ENCODE assay signal across 9 cellular contexts in genomic region chr2:28252308-28252707, GRCh38.
DNase-seq lines count a peak whose midpoint lies in the region; ATAC-seq and TF ChIP-seq lines count a peak whose summit lies in the region.
"Had no signal": no experiment of that assay in that cellular context is flagged by ENCODE, and none has a peak within 500 bp of the region (broad histone marks: within the 10 kb centered on the region; RNA-seq: fewer than 3 reads in every experiment).

No MANE protein-coding gene starts in this region.

- no peaks in the 10 kb centered on the region for H3K9me3 Mint-ChIP-seq in natural killer cell treated with Interleukin-12 subunit alpha and Interleukin-12 subunit beta and Interleukin-15 and Interleukin-18, amount 100 ng/mL, for 72 hours

- H3K79me2 ChIP-seq in KMS-11 (ENCODE audit: insufficient read depth, low read depth) = no peaks in the 10 kb centered on the region
- no peaks in the 10 kb centered on the region for H3K79me2 ChIP-seq in smooth muscle cell (ENCODE audit: low read depth)

- ATAC-seq in GM18909 (IDR thresholded peaks at IDR 0.05; ENCODE audit: poor library complexity, unreplicated experiment) = peak; percentile 78
- peak; percentile 85 for ATAC-seq in GM21737 (IDR thresholded peaks at IDR 0.05; ENCODE audit: unreplicated experiment)
- peak; percentile 91 to 93 for ATAC-seq in natural killer cell treated with Interleukin-12 subunit alpha and Interleukin-12 subunit beta and Interleukin-15 and Interleukin-18, amount 100 ng/mL, for 72 hours
- ATAC-seq in heart right ventricle = no peak

- H2AFZ ChIP-seq in KMS-11 (ENCODE audit: low read depth) = 0 out of 2 replicates have a peak overlapping the region, but pooled peaks have one; percentile 15
- H2AFZ ChIP-seq in smooth muscle cell (ENCODE audit: low read depth) = no peak overlapping the region

- peak overlapping the region; percentile 56 for H3K4me3 ChIP-seq in KMS-11 (IDR thresholded peaks at IDR 0.05; ENCODE audit: insufficient read depth, low read depth, low read length)
- H3K4me3 ChIP-seq in lower leg skin (ENCODE audit: low read depth, poor library complexity, severe bottlenecking) = no peak overlapping the region
- H3K4me3 ChIP-seq in smooth muscle cell = no peak overlapping the region
- no peak overlapping the region for H3K4me3 ChIP-seq in heart right ventricle

- H3K27ac ChIP-seq in KMS-11 (peak overlapping the region; percentile 45; the same call in 1 of the 2 replicates), smooth muscle cell (ENCODE audit: low read depth) (no peak overlapping the region), heart right ventricle (peak overlapping the region in 1 of 10 donors; percentile 44)

- peaks cover 35% of the 10 kb centered on the region for H3K4me1 ChIP-seq in KMS-11 (ENCODE audit: low read depth, poor library complexity, severe bottlenecking)
- no peaks in the 10 kb centered on the region for H3K4me1 ChIP-seq in smooth muscle cell (ENCODE audit: low read depth)
- H3K4me1 ChIP-seq in heart right ventricle = peaks cover 5 to 12% (median 7%) of the 10 kb centered on the region in 9 donors

- no peaks in the 10 kb centered on the region for H4K20me1 ChIP-seq in KMS-11 (ENCODE audit: insufficient read depth)
- no peaks in the 10 kb centered on the region for H4K20me1 ChIP-seq in smooth muscle cell (ENCODE audit: low read depth)

- H3K4me1 Mint-ChIP-seq in natural killer cell treated with Interleukin-12 subunit alpha and Interleukin-12 subunit beta and Interleukin-15 and Interleukin-18, amount 100 ng/mL, for 72 hours (ENCODE audit: low read depth in 2 of 2) = peaks cover 37 to 47% of the 10 kb centered on the region in 2 donors

- peak overlapping the region; percentile 85 for H3K4me3 Mint-ChIP-seq in natural killer cell treated with Interleukin-12 subunit alpha and Interleukin-12 subunit beta and Interleukin-15 and Interleukin-18, amount 100 ng/mL, for 72 hours

- no peak for TF ChIP-seq POLR2A in lower leg skin (IDR thresholded peaks at IDR 0.05)

- H3F3A ChIP-seq in smooth muscle cell (ENCODE audit: low read depth) = peaks cover 6% of the 10 kb centered on the region

- TF ChIP-seq CTCF in KMS-11 (conservative IDR thresholded peaks at IDR 0.05; ENCODE audit: low read depth, low read length) (no peak), lower leg skin (IDR thresholded peaks at IDR 0.05) (no peak), smooth muscle cell (IDR thresholded peaks at IDR 0.05; ENCODE audit: borderline replicate concordance, insufficient read depth, poor library complexity, severe bottlenecking) (no peak), heart right ventricle (IDR thresholded peaks at IDR 0.05) (no peak)

- H3K36me3 ChIP-seq in KMS-11 (ENCODE audit: insufficient read depth) (no peaks in the 10 kb centered on the region), smooth muscle cell (ENCODE audit: low read depth) (no peaks in the 10 kb centered on the region), heart right ventricle (peaks cover 0 to 9% (median 0%) of the 10 kb centered on the region in 9 donors)

- no peaks in the 10 kb centered on the region for H3K27me3 ChIP-seq in KMS-11 (ENCODE audit: insufficient read depth, low read depth)
- no peaks in the 10 kb centered on the region for H3K27me3 ChIP-seq in smooth muscle cell (ENCODE audit: low read depth)
- no peaks in the 10 kb centered on the region for H3K27me3 ChIP-seq in heart right ventricle

- H3K9me3 ChIP-seq in smooth muscle cell (replicated peaks; ENCODE audit: low read depth) = no peaks in the 10 kb centered on the region
- H3K9me3 ChIP-seq in heart right ventricle = no peaks in the 10 kb centered on the region

- no peaks in the 10 kb centered on the region for H3K27me3 Mint-ChIP-seq in natural killer cell treated with Interleukin-12 subunit alpha and Interleukin-12 subunit beta and Interleukin-15 and Interleukin-18, amount 100 ng/mL, for 72 hours

- peaks cover 4% of the 10 kb centered on the region for H3K36me3 Mint-ChIP-seq in natural killer cell treated with Interleukin-12 subunit alpha and Interleukin-12 subunit beta and Interleukin-15 and Interleukin-18, amount 100 ng/mL, for 72 hours

- DNase-seq in natural killer cell treated with Interleukin-12 subunit alpha and Interleukin-12 subunit beta and Interleukin-15 and Interleukin-18, amount 100 ng/mL, for 72 hours (ENCODE audit: low spot score) = peak; percentile 79
- DNase-seq in lower leg skin (ENCODE audit: low spot score in 2 of 2) = no peak
- DNase-seq in DMS153 treated with DMSO at 0.1 percent for 48 hours (lab: John Stamatoyannopoulos, UW; ENCODE audit: unreplicated experiment) = no peak
- DNase-seq in smooth muscle cell (lab: John Stamatoyannopoulos, UW; ENCODE audit: unreplicated experiment) = no peak
- DNase-seq in heart right ventricle = no peak
- DNase-seq: NCI-H510A treated with DMSO at 0.1 percent for 48 hours had no signal

- H3K4me2 ChIP-seq in KMS-11 (peak overlapping the region; percentile 79), smooth muscle cell (no peak overlapping the region)

- H3K9ac ChIP-seq in KMS-11 = no peak overlapping the region
- no peak overlapping the region for H3K9ac ChIP-seq in smooth muscle cell (ENCODE audit: low read depth)

- intact Hi-C loops in lower leg skin (cut with DNase I; ENCODE audit: low total_unique reads) = no loop called here
- intact Hi-C loops in heart right ventricle (cut with DNase I) = no loop called here

- peak overlapping the region; percentile 94 to 97 for H3K27ac Mint-ChIP-seq in natural killer cell treated with Interleukin-12 subunit alpha and Interleukin-12 subunit beta and Interleukin-15 and Interleukin-18, amount 100 ng/mL, for 72 hours

- WGBS in lower leg skin, 2 donors = 82 to 87% methylated on average over 2 of the region's 2 CpGs
- 93% methylated on average over 2 of the region's 2 CpGs for WGBS in smooth muscle cell (ENCODE audit: low lambda C conversion rate)
- WGBS in heart right ventricle, 2 donors = 92 to 98% methylated on average over 2 of the region's 2 CpGs

Comparison
In these comparisons a context has a peak if more than half of its experiments do, and no peak if none do; other contexts are left out.
1. ATAC-seq: peak in GM18909 (single experiment), GM21737 (single experiment) and natural killer cell treated with Interleukin-12 subunit alpha and Interleukin-12 subunit beta and Interleukin-15 and Interleukin-18, amount 100 ng/mL, for 72 hours (2 of 2); none in heart right ventricle (0 of 8).